In the genomic region with DNA sequence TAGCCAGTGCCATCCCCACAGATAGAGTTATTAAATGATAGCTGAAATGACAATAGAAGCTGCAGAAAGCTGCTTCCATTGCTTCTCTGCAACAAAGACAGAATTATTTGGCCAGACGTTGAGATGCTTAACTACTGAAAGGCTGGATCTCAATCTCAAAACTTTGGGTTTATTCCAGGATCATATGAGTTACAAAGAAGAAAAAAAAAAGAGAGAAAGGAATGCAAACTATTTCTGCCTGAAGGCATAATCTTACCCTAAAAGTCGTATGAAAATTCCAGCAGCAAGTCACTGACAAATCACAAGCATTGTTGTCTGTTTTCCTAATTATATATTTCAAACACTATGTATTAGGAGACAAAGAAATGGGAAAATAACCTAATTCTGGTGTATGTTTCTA, we compare ENCODE assay signal across 16 cellular contexts. TPM values are rescaled to one million over a fixed set of nuclear protein-coding genes. Genes with fewer than 3 reads are reported as not detected.
DNase-seq lines count a peak whose midpoint lies in the region; ATAC-seq and TF ChIP-seq lines count a peak whose summit lies in the region.
"Had no signal": no experiment of that assay in that cellular context is flagged by ENCODE, and none has a peak within 500 bp of the region (broad histone marks: within the 10 kb centered on the region; RNA-seq: fewer than 3 reads in every experiment).

No MANE protein-coding gene starts in this region.

- H3K56ac ChIP-seq in mesendoderm (ENCODE audit: low read length) = no peak overlapping the region

- no peaks in the 10 kb centered on the region for H3K27me3 Mint-ChIP-seq in chondrocyte (ENCODE audit: low read depth)
- no peaks in the 10 kb centered on the region for H3K27me3 Mint-ChIP-seq in activated T-cell treated with anti-CD3 and anti-CD28 coated beads, Interleukin-2, amount 50 U/mL, for 72 hours (ENCODE audit: low read depth)

- no peak overlapping the region for H3K23ac ChIP-seq in mesendoderm (ENCODE audit: low read length)

- H2AK5ac ChIP-seq in mesendoderm (ENCODE audit: low read length) = no peak overlapping the region

- H3K4ac ChIP-seq in mesendoderm (ENCODE audit: low read depth, low read length) = no peak overlapping the region

- no peak for TF ChIP-seq RAD21 in Ishikawa (IDR thresholded peaks at IDR 0.05; ENCODE audit: low read depth)

- TF ChIP-seq CTCF in chondrocyte (IDR thresholded peaks at IDR 0.05) = no peak

- H2BK15ac ChIP-seq in mesendoderm (replicated peaks; ENCODE audit: low read depth) = no peak overlapping the region

- no peak overlapping the region for H2BK120ac ChIP-seq in mesendoderm (ENCODE audit: low read depth, low read length)

- H4K5ac ChIP-seq in mesendoderm (ENCODE audit: low read length) = no peak overlapping the region

- TF ChIP-seq EP300 in Ishikawa (IDR thresholded peaks at IDR 0.05; ENCODE audit: borderline replicate concordance) = no peak

- no peak overlapping the region for H4K8ac ChIP-seq in mesendoderm (ENCODE audit: low read depth, low read length)

- no peaks in the 10 kb centered on the region for H3K36me3 ChIP-seq in mesendoderm (ENCODE audit: control insufficient read depth, insufficient read depth, low read length)
- H3K36me3 ChIP-seq: tibial nerve had no signal

- peak overlapping the region; percentile 1 for H3K4me3 Mint-ChIP-seq in chondrocyte (ENCODE audit: unreplicated experiment)
- no peak overlapping the region for H3K4me3 Mint-ChIP-seq in activated T-cell treated with anti-CD3 and anti-CD28 coated beads, Interleukin-2, amount 50 U/mL, for 72 hours

- DNase-seq in AG08396 (ENCODE audit: low spot score) (peak; percentile 3), chondrocyte (ENCODE audit: low spot score) (no peak), mesendoderm (peak; percentile 74), NCI-H1048 (lab: John Stamatoyannopoulos, UW) (no peak), NCI-H1436 (lab: John Stamatoyannopoulos, UW) (no peak)
- no peak for DNase-seq in activated T-cell treated with anti-CD3 and anti-CD28 coated beads, Interleukin-2, amount 50 U/mL, for 72 hours
- DNase-seq: central memory CD4-positive, alpha-beta T cell; NCI-H146; NCI-H524; posterior cingulate gyrus; stimulated activated CD4-positive, alpha-beta T cell treated with anti-CD3 and anti-CD28 coated beads, Interleukin-15, amount 100 ng/mL, for 24 hours had no signal

- H3K27ac Mint-ChIP-seq in chondrocyte (ENCODE audit: unreplicated experiment) = peak overlapping the region; percentile 46
- no peak overlapping the region for H3K27ac Mint-ChIP-seq in activated T-cell treated with anti-CD3 and anti-CD28 coated beads, Interleukin-2, amount 50 U/mL, for 72 hours

- no peak overlapping the region for H2BK5ac ChIP-seq in mesendoderm (ENCODE audit: low read length)

- H3K9ac ChIP-seq in mesendoderm (ENCODE audit: low read length) = no peak overlapping the region

- no peak for ATAC-seq in activated T-cell treated with anti-CD3 and anti-CD28 coated beads, Interleukin-2, amount 50 U/mL, for 72 hours (replicated peaks in 1 of 2)
- no peak for ATAC-seq in GM18907 (IDR thresholded peaks at IDR 0.05; ENCODE audit: unreplicated experiment)
- ATAC-seq: esophagus mucosa, HCT116 had no signal

- no peaks in the 10 kb centered on the region for H3K36me3 Mint-ChIP-seq in chondrocyte (ENCODE audit: low read depth)
- no peaks in the 10 kb centered on the region for H3K36me3 Mint-ChIP-seq in activated T-cell treated with anti-CD3 and anti-CD28 coated beads, Interleukin-2, amount 50 U/mL, for 72 hours (ENCODE audit: insufficient read depth in 2 of 2)

- peaks cover 35% of the 10 kb centered on the region for H3K4me1 Mint-ChIP-seq in chondrocyte (ENCODE audit: low read depth)
- no peaks in the 10 kb centered on the region for H3K4me1 Mint-ChIP-seq in activated T-cell treated with anti-CD3 and anti-CD28 coated beads, Interleukin-2, amount 50 U/mL, for 72 hours (ENCODE audit: low read depth)

- no peak overlapping the region for H3K4me3 ChIP-seq in mesendoderm (ENCODE audit: low read length)
- H3K4me3 ChIP-seq: tibial nerve had no signal

- no peak overlapping the region for H3K4me2 ChIP-seq in mesendoderm (ENCODE audit: low read length)

- H3K9me3 Mint-ChIP-seq in chondrocyte (ENCODE audit: low read depth) = peaks cover 5% of the 10 kb centered on the region
- H3K9me3 Mint-ChIP-seq in activated T-cell treated with anti-CD3 and anti-CD28 coated beads, Interleukin-2, amount 50 U/mL, for 72 hours = peaks cover 8 to 11% of the 10 kb centered on the region in 2 donors

- no peak overlapping the region for H3K18ac ChIP-seq in mesendoderm (ENCODE audit: low read length)

- no peak overlapping the region for H3K27ac ChIP-seq in mesendoderm (ENCODE audit: low read depth, low read length)
- H3K27ac ChIP-seq: tibial nerve had no signal

- no peaks in the 10 kb centered on the region for H3K27me3 ChIP-seq in mesendoderm (ENCODE audit: insufficient read depth, low read length, poor library complexity)
- H3K27me3 ChIP-seq: tibial nerve had no signal

- H3K79me1 ChIP-seq in mesendoderm (ENCODE audit: low read length) = no peaks in the 10 kb centered on the region

- H3K79me2 ChIP-seq in mesendoderm (ENCODE audit: control insufficient read depth, insufficient read depth, low read length) = no peaks in the 10 kb centered on the region

- no CpG with 5 or more reads among the region's 2 CpGs for WGBS in mesendoderm (ENCODE audit: extremely low coverage, insufficient coverage, low lambda C conversion rate)

- no peaks in the 10 kb centered on the region for H3K4me1 ChIP-seq in mesendoderm (ENCODE audit: control insufficient read depth, low read depth, low read length)
- H3K4me1 ChIP-seq: tibial nerve had no signal

TF ChIP-seq in Ishikawa, 13 proteins besides CTCF, POLR2A, EP300 and RAD21:
- TF ChIP-seq YY1 (IDR thresholded peaks at IDR 0.05; ENCODE audit: low read depth) = no peak
- TF ChIP-seq, protein P1, sequence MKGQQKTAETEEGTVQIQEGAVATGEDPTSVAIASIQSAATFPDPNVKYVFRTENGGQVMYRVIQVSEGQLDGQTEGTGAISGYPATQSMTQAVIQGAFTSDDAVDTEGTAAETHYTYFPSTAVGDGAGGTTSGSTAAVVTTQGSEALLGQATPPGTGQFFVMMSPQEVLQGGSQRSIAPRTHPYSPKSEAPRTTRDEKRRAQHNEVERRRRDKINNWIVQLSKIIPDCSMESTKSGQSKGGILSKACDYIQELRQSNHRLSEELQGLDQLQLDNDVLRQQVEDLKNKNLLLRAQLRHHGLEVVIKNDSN (IDR thresholded peaks at IDR 0.05) = no peak
- TF ChIP-seq MAX (IDR thresholded peaks at IDR 0.05) = no peak
- no peak for TF ChIP-seq TCF12 (IDR thresholded peaks at IDR 0.05; ENCODE audit: low read depth)
- no peak for TF ChIP-seq FOXM1 (IDR thresholded peaks at IDR 0.05; ENCODE audit: borderline replicate concordance, low read depth)
- no peak for TF ChIP-seq REST (IDR thresholded peaks at IDR 0.05; ENCODE audit: low read depth)
- peak; percentile 80 for TF ChIP-seq TEAD4 (IDR thresholded peaks at IDR 0.05)

RNA-seq across cellular contexts. Expression of gene TYRP1, which starts 12.8 kb away (rescaled TPM):
- total RNA-seq in chondrocyte = 0.10 to 0.28 TPM in 2 of 3 replicates, not detected in the other
- 0.04 TPM for polyA plus RNA-seq in mesendoderm (2013, experiment 1 of 2)
- polyA plus RNA-seq in mesendoderm (2013, experiment 2 of 2) = 0.03 TPM
- not detected for total RNA-seq in activated T-cell treated with anti-CD3 and anti-CD28 coated beads, Interleukin-2, amount 50 U/mL, for 72 hours
- total RNA-seq: esophagus mucosa, tibial nerve had no signal

Comparison
In these comparisons a context has a peak if more than half of its experiments do, and no peak if none do; other contexts are left out.
1. DNase-seq: peak in AG08396 (single experiment) and mesendoderm (single experiment); none in chondrocyte (single experiment), activated T-cell treated with anti-CD3 and anti-CD28 coated beads, Interleukin-2, amount 50 U/mL, for 72 hours (0 of 2), NCI-H1048 (single experiment) and NCI-H1436 (single experiment).